In the genomic region with DNA sequence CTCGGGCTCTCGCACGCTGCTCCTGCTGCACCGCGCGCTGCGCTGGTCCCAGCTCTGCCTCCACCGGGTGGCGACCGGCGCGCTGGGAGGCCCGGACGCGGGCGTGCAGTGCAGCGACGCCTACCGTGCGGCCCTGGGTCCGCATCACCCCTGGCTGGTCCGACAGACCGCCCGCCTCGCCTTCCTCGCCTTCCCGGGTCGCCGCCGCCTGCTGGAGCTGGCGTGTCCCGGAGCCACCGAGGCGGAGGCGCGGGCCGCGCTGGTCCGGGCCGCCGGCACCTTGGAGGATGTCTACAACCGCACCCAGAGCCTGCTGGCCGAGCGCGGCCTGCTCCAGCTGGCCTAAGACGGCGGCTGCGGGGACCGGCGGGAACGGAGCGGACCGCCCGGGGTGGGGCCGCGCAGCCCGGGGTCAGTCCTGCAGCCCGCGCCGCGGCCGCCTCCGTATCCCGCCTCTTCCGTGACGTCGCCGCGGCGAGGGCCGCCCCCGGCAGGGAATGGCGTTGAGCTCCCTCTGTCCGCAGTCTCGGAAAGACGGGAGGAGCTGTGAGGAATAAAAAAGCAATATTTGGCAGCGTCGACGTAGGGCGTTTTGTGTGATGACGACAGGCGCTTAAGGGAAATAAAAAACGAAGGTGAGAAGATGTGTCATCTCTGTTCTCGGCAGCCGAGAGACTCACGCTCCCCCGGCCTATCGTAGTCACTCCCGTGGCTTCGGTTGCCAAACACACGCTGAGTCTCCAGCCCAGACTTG, we compare ENCODE assay signal across 8 cellular contexts. TPM values are rescaled to one million over a fixed set of nuclear protein-coding genes. Genes with fewer than 3 reads are reported as not detected.
DNase-seq lines count a peak whose midpoint lies in the region; ATAC-seq and TF ChIP-seq lines count a peak whose summit lies in the region.

No MANE protein-coding gene starts in this region.

- H3K79me2 ChIP-seq in neural cell (replicated peaks; ENCODE audit: insufficient read depth, low read length): no peaks in the 10 kb centered on the region

- H3K27me3 ChIP-seq in neural cell (ENCODE audit: insufficient read depth, low read depth, low read length): no peaks in the 10 kb centered on the region

- peak overlapping the region; percentile 70 for H3K27ac Mint-ChIP-seq in stimulated activated naive CD8-positive, alpha-beta T cell treated with anti-CD3 and anti-CD28 coated beads, Interleukin-15, Interleukin-2, amounts not matched to agents 100 ng/mL and 50 ng/mL, for 24 hours

- peak; percentile 69 for TF ChIP-seq EP300 in neural cell (conservative IDR thresholded peaks at IDR 0.05; ENCODE audit: poor library complexity, severe bottlenecking)

- DNase-seq in DMS153 (lab: John Stamatoyannopoulos, UW) (peak; percentile 42), HuH-7 (ENCODE audit: low spot score) (peak; percentile 80), RPMI7951 (ENCODE audit: low read depth) (peak; percentile 85), fibroblast of the aortic adventitia (ENCODE audit: low read depth) (peak; percentile 88)
- peak; percentile 71 for DNase-seq in activated T-helper 9 cell treated with anti-CD3 and anti-CD28 coated beads, Interleukin-2, amount 50 U/mL, for 16 hours (ENCODE audit: low read depth)

- TF ChIP-seq CTCF in fibroblast of the aortic adventitia (IDR thresholded peaks at IDR 0.05; ENCODE audit: insufficient read depth, low read length) (peak; percentile 63), neural cell (IDR thresholded peaks at IDR 0.05; ENCODE audit: poor library complexity, severe bottlenecking) (peak; percentile 92)

- H3F3A ChIP-seq in neural cell (ENCODE audit: insufficient read depth, low read length, poor library complexity, severe bottlenecking): peaks cover 9% of the 10 kb centered on the region

- peaks cover 32% of the 10 kb centered on the region for H3K4me1 Mint-ChIP-seq in stimulated activated naive CD8-positive, alpha-beta T cell treated with anti-CD3 and anti-CD28 coated beads, Interleukin-15, Interleukin-2, amounts not matched to agents 100 ng/mL and 50 ng/mL, for 24 hours (ENCODE audit: low read depth)

- no peaks in the 10 kb centered on the region for H3K9me3 ChIP-seq in neural cell (ENCODE audit: low read length)

- H3K9me2 ChIP-seq in neural cell (ENCODE audit: insufficient read depth, low read length): no peaks in the 10 kb centered on the region

- H3K9ac ChIP-seq in neural cell (ENCODE audit: low read length): peak overlapping the region; percentile 88

- H3K9me3 Mint-ChIP-seq in stimulated activated naive CD8-positive, alpha-beta T cell treated with anti-CD3 and anti-CD28 coated beads, Interleukin-15, Interleukin-2, amounts not matched to agents 100 ng/mL and 50 ng/mL, for 24 hours: no peaks in the 10 kb centered on the region

- ATAC-seq in GM21423 (IDR thresholded peaks at IDR 0.05; ENCODE audit: unreplicated experiment): peak; percentile 66

- H3K36me3 Mint-ChIP-seq in stimulated activated naive CD8-positive, alpha-beta T cell treated with anti-CD3 and anti-CD28 coated beads, Interleukin-15, Interleukin-2, amounts not matched to agents 100 ng/mL and 50 ng/mL, for 24 hours (ENCODE audit: low read depth): no peaks in the 10 kb centered on the region

- H3K4me3 ChIP-seq in fibroblast of the aortic adventitia (ENCODE audit: low read depth, low read length): peak overlapping the region; percentile 75
- peak overlapping the region; percentile 79 for H3K4me3 ChIP-seq in neural cell (ENCODE audit: low read length)

- H3K4me2 ChIP-seq in neural cell (ENCODE audit: low read length): peak overlapping the region; percentile 41

- no peaks in the 10 kb centered on the region for H3K36me3 ChIP-seq in neural cell (ENCODE audit: insufficient read depth, low read length)

- H4K20me1 ChIP-seq in neural cell (ENCODE audit: insufficient read depth): no peaks in the 10 kb centered on the region

- H2AFZ ChIP-seq in neural cell (ENCODE audit: low read depth, low read length): peak overlapping the region; percentile 89

- H3K27ac ChIP-seq in neural cell (ENCODE audit: low read length): peak overlapping the region; percentile 88

- peaks cover 37% of the 10 kb centered on the region for H3K27me3 Mint-ChIP-seq in stimulated activated naive CD8-positive, alpha-beta T cell treated with anti-CD3 and anti-CD28 coated beads, Interleukin-15, Interleukin-2, amounts not matched to agents 100 ng/mL and 50 ng/mL, for 24 hours

- peak; percentile 61 for TF ChIP-seq RAD21 in neural cell (conservative IDR thresholded peaks at IDR 0.05)

- peak overlapping the region; percentile 78 for H3K4me3 Mint-ChIP-seq in stimulated activated naive CD8-positive, alpha-beta T cell treated with anti-CD3 and anti-CD28 coated beads, Interleukin-15, Interleukin-2, amounts not matched to agents 100 ng/mL and 50 ng/mL, for 24 hours

TF ChIP-seq in neural cell, 6 proteins besides CTCF, POLR2A, EP300 and RAD21:
- TF ChIP-seq MXI1 (conservative IDR thresholded peaks at IDR 0.05; ENCODE audit: poor library complexity, severe bottlenecking) (peak; percentile 83), EZH2 (IDR thresholded peaks at IDR 0.05; ENCODE audit: borderline replicate concordance, insufficient read depth, low read length, poor library complexity, severe bottlenecking) (no peak), POLR2AphosphoS5 (IDR thresholded peaks at IDR 0.05) (peak; percentile 76), TAF1 (IDR thresholded peaks at IDR 0.05; ENCODE audit: low read depth) (no peak), SMC3 (conservative IDR thresholded peaks at IDR 0.05; ENCODE audit: poor library complexity) (peak; percentile 76)
- TF ChIP-seq, protein P1, sequence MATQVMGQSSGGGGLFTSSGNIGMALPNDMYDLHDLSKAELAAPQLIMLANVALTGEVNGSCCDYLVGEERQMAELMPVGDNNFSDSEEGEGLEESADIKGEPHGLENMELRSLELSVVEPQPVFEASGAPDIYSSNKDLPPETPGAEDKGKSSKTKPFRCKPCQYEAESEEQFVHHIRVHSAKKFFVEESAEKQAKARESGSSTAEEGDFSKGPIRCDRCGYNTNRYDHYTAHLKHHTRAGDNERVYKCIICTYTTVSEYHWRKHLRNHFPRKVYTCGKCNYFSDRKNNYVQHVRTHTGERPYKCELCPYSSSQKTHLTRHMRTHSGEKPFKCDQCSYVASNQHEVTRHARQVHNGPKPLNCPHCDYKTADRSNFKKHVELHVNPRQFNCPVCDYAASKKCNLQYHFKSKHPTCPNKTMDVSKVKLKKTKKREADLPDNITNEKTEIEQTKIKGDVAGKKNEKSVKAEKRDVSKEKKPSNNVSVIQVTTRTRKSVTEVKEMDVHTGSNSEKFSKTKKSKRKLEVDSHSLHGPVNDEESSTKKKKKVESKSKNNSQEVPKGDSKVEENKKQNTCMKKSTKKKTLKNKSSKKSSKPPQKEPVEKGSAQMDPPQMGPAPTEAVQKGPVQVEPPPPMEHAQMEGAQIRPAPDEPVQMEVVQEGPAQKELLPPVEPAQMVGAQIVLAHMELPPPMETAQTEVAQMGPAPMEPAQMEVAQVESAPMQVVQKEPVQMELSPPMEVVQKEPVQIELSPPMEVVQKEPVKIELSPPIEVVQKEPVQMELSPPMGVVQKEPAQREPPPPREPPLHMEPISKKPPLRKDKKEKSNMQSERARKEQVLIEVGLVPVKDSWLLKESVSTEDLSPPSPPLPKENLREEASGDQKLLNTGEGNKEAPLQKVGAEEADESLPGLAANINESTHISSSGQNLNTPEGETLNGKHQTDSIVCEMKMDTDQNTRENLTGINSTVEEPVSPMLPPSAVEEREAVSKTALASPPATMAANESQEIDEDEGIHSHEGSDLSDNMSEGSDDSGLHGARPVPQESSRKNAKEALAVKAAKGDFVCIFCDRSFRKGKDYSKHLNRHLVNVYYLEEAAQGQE (IDR thresholded peaks at IDR 0.05; ENCODE audit: borderline replicate concordance): no peak

RNA-seq across cellular contexts. Expression of a gene that starts 1.4 kb away (rescaled TPM):
- not detected in 2 replicates for total RNA-seq in RPMI7951 (2014; rRNA removed; shearing (Covaris generic))
- total RNA-seq in fibroblast of the aortic adventitia (ENCODE audit: low replicate concordance): not detected in 2 replicates
- 2.6 TPM in 1 of 2 replicates, not detected in the other for polyA plus RNA-seq in neural cell
- polyA minus RNA-seq in neural cell: not detected in 2 replicates

RNA-seq across cellular contexts. Expression of a gene that starts 4.0 kb away (rescaled TPM):
- total RNA-seq in RPMI7951 (2014; rRNA removed; shearing (Covaris generic)): 0.96 and 1.3 TPM in 2 replicates
- 0.27 and 4.9 TPM in 2 replicates for total RNA-seq in fibroblast of the aortic adventitia (ENCODE audit: low replicate concordance)
- polyA plus RNA-seq in neural cell: 1.6 TPM in 1 of 2 replicates, not detected in the other
- polyA minus RNA-seq in neural cell: not detected in 2 replicates

RNA-seq across cellular contexts. Expression of a gene that starts 5.8 kb away (rescaled TPM):
- total RNA-seq in RPMI7951 (2014; rRNA removed; shearing (Covaris generic)): 319 and 393 TPM in 2 replicates
- total RNA-seq in fibroblast of the aortic adventitia (ENCODE audit: low replicate concordance): 97.2 and 134 TPM in 2 replicates
- 175 and 194 TPM in 2 replicates for polyA plus RNA-seq in neural cell
- 66.8 and 67.7 TPM in 2 replicates for polyA minus RNA-seq in neural cell

RNA-seq across cellular contexts. Expression of a gene that starts 16.8 kb away (rescaled TPM):
- total RNA-seq in RPMI7951 (2014; rRNA removed; shearing (Covaris generic)): 7.0 and 12.1 TPM in 2 replicates
- total RNA-seq in fibroblast of the aortic adventitia (ENCODE audit: low replicate concordance): 14.4 and 18.4 TPM in 2 replicates
- 2.0 and 3.9 TPM in 2 replicates for polyA plus RNA-seq in neural cell
- polyA minus RNA-seq in neural cell: 2.7 and 4.2 TPM in 2 replicates

Comparison
In these comparisons a context has a peak if more than half of its experiments do, and no peak if none do; other contexts are left out.
1. Peak in every context shown above with its lines: DNase-seq, ATAC-seq, H3K4me3 ChIP-seq and H3K27ac ChIP-seq.